8 cellular contexts compared by ENCODE assay signal in the genomic region with DNA sequence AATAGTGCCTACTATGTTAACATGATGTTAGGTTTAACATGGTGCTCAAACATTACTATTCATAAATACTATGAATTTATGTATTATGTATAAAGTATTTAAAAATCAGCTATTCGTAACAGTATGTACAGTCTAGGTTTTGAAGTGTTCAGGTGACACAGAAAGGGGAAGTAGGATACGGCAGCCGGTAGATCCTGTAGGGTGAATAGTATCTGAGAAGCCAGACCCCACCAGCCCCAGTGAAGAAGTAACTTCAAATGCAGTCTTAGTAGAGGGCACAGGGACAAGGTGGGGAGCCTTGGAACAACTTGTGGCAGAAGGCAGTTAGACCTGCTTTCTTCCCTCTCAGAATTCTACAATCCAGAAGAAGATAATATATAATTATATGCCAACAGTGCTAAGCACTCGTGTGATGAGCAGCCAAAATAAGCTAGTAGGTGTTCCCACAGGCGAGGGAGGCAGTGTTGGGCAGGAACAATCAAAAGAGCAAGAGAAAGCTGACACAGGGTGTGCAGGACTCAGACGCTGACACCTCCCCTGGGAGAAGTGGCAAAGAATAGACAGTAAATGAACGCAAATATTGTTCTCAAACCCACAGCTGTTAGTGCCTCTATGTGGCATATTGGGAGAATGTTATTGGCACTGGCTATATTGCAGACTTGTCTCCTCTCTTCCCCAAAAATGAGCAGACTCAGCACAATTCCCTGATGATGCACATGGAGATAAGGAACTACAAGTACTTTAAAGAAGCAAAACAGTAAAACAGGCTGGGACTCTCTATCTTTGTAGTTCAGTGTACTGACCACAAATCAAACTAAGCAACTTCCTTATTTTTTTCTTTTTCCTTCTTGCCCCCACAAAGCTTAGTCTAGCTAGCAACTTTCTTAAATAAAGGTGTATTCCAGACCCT.
A peak's percentile ranks its signal among the peaks of the same experiment; 100 is the strongest.
DNase-seq lines count a peak whose midpoint lies in the region; ATAC-seq and TF ChIP-seq lines count a peak whose summit lies in the region.

No MANE protein-coding gene starts in this region.

- H3K36me3 ChIP-seq in DOHH2 (ENCODE audit: control insufficient read depth, low read length) = peaks cover 74% of the 10 kb centered on the region
- H3K36me3 ChIP-seq in HAP-1 (replicated peaks) = peaks cover 35% of the 10 kb centered on the region

- H3K9me3 ChIP-seq in DOHH2 (ENCODE audit: control insufficient read depth, insufficient read depth, low read length) (no peaks in the 10 kb centered on the region), HAP-1 (no peaks in the 10 kb centered on the region)

- peak overlapping the region; percentile 95 for H3K4me2 ChIP-seq in DOHH2 (ENCODE audit: low read length)

- in situ Hi-C loops in HAP-1 (cut with MboI; ENCODE audit: low sequenced_read_pairs) = no loop called here

- H3F3A ChIP-seq in DOHH2 (ENCODE audit: control insufficient read depth, insufficient read depth) = peaks cover 18% of the 10 kb centered on the region

- DNase-seq in HAP-1 (ENCODE audit: low spot score in 2 of 2) (peak; percentile 47 to 62), NOMO-1 treated with DMSO at 0.1 percent for 48 hours (lab: John Stamatoyannopoulos, UW; ENCODE audit: unreplicated experiment) (peak; percentile 73), fibroblast of peridontal ligament (ENCODE audit: extremely low read depth) (peak; percentile 24), amniotic stem cell (lab: John Stamatoyannopoulos, UW) (no peak), T1000 (lab: John Stamatoyannopoulos, UW) (no peak)
- DNase-seq in stimulated activated CD4-positive, alpha-beta T cell treated with anti-CD3 and anti-CD28 coated beads, Interleukin-2, amount 100 ng/mL, for 48 hours = no peak

- no peaks in the 10 kb centered on the region for H3K9me2 ChIP-seq in DOHH2 (replicated peaks; ENCODE audit: control insufficient read depth, low read length)

- peak overlapping the region; percentile 76 for H3K27ac ChIP-seq in DOHH2 (ENCODE audit: low read depth, low read length)

- H4K20me1 ChIP-seq in DOHH2 (ENCODE audit: control insufficient read depth, insufficient read depth, low read depth, low read length) = peaks cover 56% of the 10 kb centered on the region

- TF ChIP-seq CTCF in DOHH2 (IDR thresholded peaks at IDR 0.05; ENCODE audit: low read depth, low read length, poor library complexity, severe bottlenecking) = no peak

- H3K27me3 ChIP-seq in DOHH2 (ENCODE audit: control insufficient read depth, low read length) = no peaks in the 10 kb centered on the region; the same call in 1 of the 2 replicates
- H3K27me3 ChIP-seq in HAP-1 (ENCODE audit: low read depth) = no peaks in the 10 kb centered on the region

- no peak for ATAC-seq in HG03159 (IDR thresholded peaks at IDR 0.05; ENCODE audit: unreplicated experiment)

- H3K4me1 ChIP-seq in DOHH2 (ENCODE audit: control insufficient read depth, low read length) (peaks cover 43% of the 10 kb centered on the region), HAP-1 (peaks cover 19% of the 10 kb centered on the region)

- H3K79me2 ChIP-seq in DOHH2 (ENCODE audit: control insufficient read depth, low read length) = peaks cover 93% of the 10 kb centered on the region

- H3K4me3 ChIP-seq in DOHH2 (ENCODE audit: low read length) = peak overlapping the region; percentile 72
- no peak overlapping the region for H3K4me3 ChIP-seq in HAP-1

Comparison
In these comparisons a context has a peak if more than half of its experiments do, and no peak if none do; other contexts are left out.
1. DNase-seq: peak in HAP-1 (2 of 2), NOMO-1 treated with DMSO at 0.1 percent for 48 hours (single experiment) and fibroblast of peridontal ligament (single experiment); none in amniotic stem cell (single experiment), T1000 (single experiment) and stimulated activated CD4-positive, alpha-beta T cell treated with anti-CD3 and anti-CD28 coated beads, Interleukin-2, amount 100 ng/mL, for 48 hours (0 of 2).